13 cellular contexts compared by ENCODE assay signal in the genomic region with DNA sequence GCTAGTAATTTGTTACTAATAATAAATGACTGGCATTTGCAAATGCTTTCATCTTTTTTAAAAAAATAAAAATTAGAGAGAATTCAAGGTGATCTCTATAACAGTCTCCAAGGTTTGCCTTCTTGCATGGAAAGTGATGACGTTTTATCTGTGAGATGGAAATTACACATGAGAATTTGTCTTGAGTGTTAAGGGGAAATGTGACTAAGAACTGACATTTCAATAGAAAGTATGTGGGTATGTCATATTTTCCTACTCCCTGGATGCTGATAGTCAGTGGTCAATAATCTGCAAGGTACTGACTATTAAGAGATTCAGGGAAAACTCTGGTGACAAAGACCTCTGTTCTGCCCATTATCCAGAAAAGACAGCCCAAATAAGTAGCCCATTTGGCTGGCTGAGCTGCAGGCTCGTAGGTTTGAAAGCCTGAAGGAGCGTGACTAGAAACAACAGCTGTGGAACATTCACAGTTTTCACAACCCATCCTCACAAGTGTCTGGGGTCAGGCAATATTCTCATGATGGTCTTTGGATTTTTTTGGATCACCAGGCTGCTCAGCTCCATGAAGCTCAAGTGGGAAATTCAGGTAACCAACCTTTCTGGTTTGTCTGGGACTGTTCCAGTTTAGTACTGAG. TPM values are rescaled to one million over a fixed set of nuclear protein-coding genes. Genes with fewer than 3 reads are reported as not detected.
DNase-seq lines count a peak whose midpoint lies in the region; ATAC-seq and TF ChIP-seq lines count a peak whose summit lies in the region.
"Had no signal": no experiment of that assay in that cellular context is flagged by ENCODE, and none has a peak within 500 bp of the region (broad histone marks: within the 10 kb centered on the region; RNA-seq: fewer than 3 reads in every experiment).

No MANE protein-coding gene starts in this region.

- no peak overlapping the region for H3K4me3 Mint-ChIP-seq in activated CD8-positive, alpha-beta T cell treated with anti-CD3 and anti-CD28 coated beads for 36 hours
- no peak overlapping the region for H3K4me3 Mint-ChIP-seq in activated CD8-positive, alpha-beta T cell treated with anti-CD3 and anti-CD28 coated beads, Interleukin-2, amount 10 ng/mL, durations not matched to agents 7 days and 5 days
- no peak overlapping the region for H3K4me3 Mint-ChIP-seq in stimulated activated naive CD8-positive, alpha-beta T cell treated with anti-CD3 and anti-CD28 coated beads, Interleukin-15, amount 100 ng/mL, for 72 hours
- no peak overlapping the region for H3K4me3 Mint-ChIP-seq in stimulated activated naive B cell treated with anti-CD40 and anti-IgM and Interleukin-4, amounts not matched to agents 10 μg/mL and 1 μg/mL and 100 μg/mL, for 72 hours
- H3K4me3 Mint-ChIP-seq: CD14-positive monocyte; CD8-positive, alpha-beta T cell had no signal

- no peaks in the 10 kb centered on the region for H3K9me3 Mint-ChIP-seq in activated CD8-positive, alpha-beta T cell treated with anti-CD3 and anti-CD28 coated beads for 36 hours
- H3K9me3 Mint-ChIP-seq in activated CD8-positive, alpha-beta T cell treated with anti-CD3 and anti-CD28 coated beads, Interleukin-2, amount 10 ng/mL, durations not matched to agents 7 days and 5 days (ENCODE audit: insufficient read depth) = no peaks in the 10 kb centered on the region
- no peaks in the 10 kb centered on the region for H3K9me3 Mint-ChIP-seq in stimulated activated naive CD8-positive, alpha-beta T cell treated with anti-CD3 and anti-CD28 coated beads, Interleukin-15, amount 100 ng/mL, for 72 hours
- no peaks in the 10 kb centered on the region for H3K9me3 Mint-ChIP-seq in stimulated activated naive B cell treated with anti-CD40 and anti-IgM and Interleukin-4, amounts not matched to agents 10 μg/mL and 1 μg/mL and 100 μg/mL, for 72 hours
- H3K9me3 Mint-ChIP-seq: CD8-positive, alpha-beta T cell had no signal

- intact Hi-C loops in activated CD8-positive, alpha-beta T cell treated with anti-CD3 and anti-CD28 coated beads for 36 hours (cut with micrococcal nuclease) = no loop called here

- H3K4me1 Mint-ChIP-seq in activated CD8-positive, alpha-beta T cell treated with anti-CD3 and anti-CD28 coated beads for 36 hours (ENCODE audit: low read depth) = peaks cover 15% of the 10 kb centered on the region
- H3K4me1 Mint-ChIP-seq in activated CD8-positive, alpha-beta T cell treated with anti-CD3 and anti-CD28 coated beads, Interleukin-2, amount 10 ng/mL, durations not matched to agents 7 days and 5 days (ENCODE audit: low read depth) = no peaks in the 10 kb centered on the region
- H3K4me1 Mint-ChIP-seq in stimulated activated naive CD8-positive, alpha-beta T cell treated with anti-CD3 and anti-CD28 coated beads, Interleukin-15, amount 100 ng/mL, for 72 hours = peaks cover 5% of the 10 kb centered on the region
- peaks cover 0 to 6% of the 10 kb centered on the region in 2 donors for H3K4me1 Mint-ChIP-seq in stimulated activated naive B cell treated with anti-CD40 and anti-IgM and Interleukin-4, amounts not matched to agents 10 μg/mL and 1 μg/mL and 100 μg/mL, for 72 hours
- H3K4me1 Mint-ChIP-seq: CD14-positive monocyte had no signal

- no peak overlapping the region for H3K27ac Mint-ChIP-seq in activated CD8-positive, alpha-beta T cell treated with anti-CD3 and anti-CD28 coated beads for 36 hours
- no peak overlapping the region for H3K27ac Mint-ChIP-seq in activated CD8-positive, alpha-beta T cell treated with anti-CD3 and anti-CD28 coated beads, Interleukin-2, amount 10 ng/mL, durations not matched to agents 7 days and 5 days
- no peak overlapping the region for H3K27ac Mint-ChIP-seq in stimulated activated naive CD8-positive, alpha-beta T cell treated with anti-CD3 and anti-CD28 coated beads, Interleukin-15, amount 100 ng/mL, for 72 hours
- no peak overlapping the region for H3K27ac Mint-ChIP-seq in stimulated activated naive B cell treated with anti-CD40 and anti-IgM and Interleukin-4, amounts not matched to agents 10 μg/mL and 1 μg/mL and 100 μg/mL, for 72 hours
- H3K27ac Mint-ChIP-seq: CD14-positive monocyte; CD8-positive, alpha-beta T cell had no signal

- TF ChIP-seq CTCF in activated CD8-positive, alpha-beta T cell treated with anti-CD3 and anti-CD28 coated beads for 36 hours (IDR thresholded peaks at IDR 0.05) = no peak

- CTCF ChIA-PET in activated CD8-positive, alpha-beta T cell treated with anti-CD3 and anti-CD28 coated beads for 36 hours (lab: Charles Lee) = no interaction called here
- CTCF ChIA-PET in activated CD8-positive, alpha-beta T cell treated with anti-CD3 and anti-CD28 coated beads, Interleukin-2, amount 10 ng/mL, durations not matched to agents 7 days and 5 days (lab: Charles Lee) = no interaction called here

- ATAC-seq in activated CD8-positive, alpha-beta T cell treated with anti-CD3 and anti-CD28 coated beads for 36 hours = peak; percentile 65
- no peak for ATAC-seq in activated CD8-positive, alpha-beta T cell treated with anti-CD3 and anti-CD28 coated beads, Interleukin-2, amount 10 ng/mL, durations not matched to agents 7 days and 5 days
- peak; percentile 67 for ATAC-seq in stimulated activated naive CD8-positive, alpha-beta T cell treated with anti-CD3 and anti-CD28 coated beads, Interleukin-15, Interleukin-2, amounts not matched to agents 100 U/mL and 50 U/mL, for 24 hours
- ATAC-seq in stimulated activated naive CD8-positive, alpha-beta T cell treated with anti-CD3 and anti-CD28 coated beads, Interleukin-15, amount 100 ng/mL, for 72 hours = no peak
- ATAC-seq in stimulated activated naive B cell treated with anti-CD40 and anti-IgM and Interleukin-4, amounts not matched to agents 10 μg/mL and 1 μg/mL and 100 μg/mL, for 72 hours (replicated peaks) = peak; percentile 56 to 73
- no peak for ATAC-seq in HG03095 (IDR thresholded peaks at IDR 0.05; ENCODE audit: unreplicated experiment)
- ATAC-seq: CD8-positive, alpha-beta T cell had no signal

- no peak for DNase-seq in activated CD8-positive, alpha-beta T cell treated with anti-CD3 and anti-CD28 coated beads for 36 hours
- no peak for DNase-seq in activated CD8-positive, alpha-beta T cell treated with anti-CD3 and anti-CD28 coated beads, Interleukin-2, amount 10 ng/mL, durations not matched to agents 7 days and 5 days
- DNase-seq in stimulated activated naive CD8-positive, alpha-beta T cell treated with anti-CD3 and anti-CD28 coated beads, Interleukin-15, Interleukin-2, amounts not matched to agents 100 U/mL and 50 U/mL, for 24 hours = no peak
- DNase-seq in stimulated activated naive CD8-positive, alpha-beta T cell treated with anti-CD3 and anti-CD28 coated beads, Interleukin-15, amount 100 ng/mL, for 72 hours = no peak
- DNase-seq in stimulated activated naive B cell treated with anti-CD40 and anti-IgM and Interleukin-4, amounts not matched to agents 10 μg/mL and 1 μg/mL and 100 μg/mL, for 72 hours = no peak
- no peak for DNase-seq in GF-D8 (lab: John Stamatoyannopoulos, UW)
- DNase-seq: CD8-positive, alpha-beta T cell; COR-L47; DMS153; DMS79 treated with DMSO at 0.1 percent for 48 hours; EL had no signal

- H3K27me3 Mint-ChIP-seq in activated CD8-positive, alpha-beta T cell treated with anti-CD3 and anti-CD28 coated beads for 36 hours = peaks cover 22% of the 10 kb centered on the region
- no peaks in the 10 kb centered on the region for H3K27me3 Mint-ChIP-seq in activated CD8-positive, alpha-beta T cell treated with anti-CD3 and anti-CD28 coated beads, Interleukin-2, amount 10 ng/mL, durations not matched to agents 7 days and 5 days (ENCODE audit: low read depth)
- H3K27me3 Mint-ChIP-seq in stimulated activated naive CD8-positive, alpha-beta T cell treated with anti-CD3 and anti-CD28 coated beads, Interleukin-15, amount 100 ng/mL, for 72 hours = peaks cover 35% of the 10 kb centered on the region
- peaks cover 26 to 29% of the 10 kb centered on the region in 2 donors for H3K27me3 Mint-ChIP-seq in stimulated activated naive B cell treated with anti-CD40 and anti-IgM and Interleukin-4, amounts not matched to agents 10 μg/mL and 1 μg/mL and 100 μg/mL, for 72 hours

- H3K36me3 Mint-ChIP-seq in activated CD8-positive, alpha-beta T cell treated with anti-CD3 and anti-CD28 coated beads for 36 hours (ENCODE audit: low read depth) = no peaks in the 10 kb centered on the region
- H3K36me3 Mint-ChIP-seq in activated CD8-positive, alpha-beta T cell treated with anti-CD3 and anti-CD28 coated beads, Interleukin-2, amount 10 ng/mL, durations not matched to agents 7 days and 5 days (ENCODE audit: low read depth) = no peaks in the 10 kb centered on the region
- no peaks in the 10 kb centered on the region for H3K36me3 Mint-ChIP-seq in stimulated activated naive B cell treated with anti-CD40 and anti-IgM and Interleukin-4, amounts not matched to agents 10 μg/mL and 1 μg/mL and 100 μg/mL, for 72 hours
- H3K36me3 Mint-ChIP-seq: CD14-positive monocyte; CD8-positive, alpha-beta T cell had no signal

- POLR2A ChIA-PET in activated CD8-positive, alpha-beta T cell treated with anti-CD3 and anti-CD28 coated beads for 36 hours (lab: Charles Lee) = no interaction called here
- POLR2A ChIA-PET in activated CD8-positive, alpha-beta T cell treated with anti-CD3 and anti-CD28 coated beads, Interleukin-2, amount 10 ng/mL, durations not matched to agents 7 days and 5 days (lab: Charles Lee) = no interaction called here

RNA-seq across cellular contexts. Expression of gene WSCD1, which starts 49.7 kb away (rescaled TPM):
- total RNA-seq in activated CD8-positive, alpha-beta T cell treated with anti-CD3 and anti-CD28 coated beads for 36 hours = under 1 TPM in 1 of 2 experiments, not detected in 1; 0.05 TPM
- total RNA-seq in activated CD8-positive, alpha-beta T cell treated with anti-CD3 and anti-CD28 coated beads, Interleukin-2, amount 10 ng/mL, durations not matched to agents 7 days and 5 days = not detected
- total RNA-seq: CD8-positive, alpha-beta T cell had no signal

Comparison
In these comparisons a context has a peak if more than half of its experiments do, and no peak if none do; other contexts are left out.
1. ATAC-seq: peak in activated CD8-positive, alpha-beta T cell treated with anti-CD3 and anti-CD28 coated beads for 36 hours (single experiment), stimulated activated naive CD8-positive, alpha-beta T cell treated with anti-CD3 and anti-CD28 coated beads, Interleukin-15, Interleukin-2, amounts not matched to agents 100 U/mL and 50 U/mL, for 24 hours (single experiment) and stimulated activated naive B cell treated with anti-CD40 and anti-IgM and Interleukin-4, amounts not matched to agents 10 μg/mL and 1 μg/mL and 100 μg/mL, for 72 hours (2 of 2); none in activated CD8-positive, alpha-beta T cell treated with anti-CD3 and anti-CD28 coated beads, Interleukin-2, amount 10 ng/mL, durations not matched to agents 7 days and 5 days (single experiment), stimulated activated naive CD8-positive, alpha-beta T cell treated with anti-CD3 and anti-CD28 coated beads, Interleukin-15, amount 100 ng/mL, for 72 hours (single experiment) and HG03095 (single experiment).